In the genomic region with DNA sequence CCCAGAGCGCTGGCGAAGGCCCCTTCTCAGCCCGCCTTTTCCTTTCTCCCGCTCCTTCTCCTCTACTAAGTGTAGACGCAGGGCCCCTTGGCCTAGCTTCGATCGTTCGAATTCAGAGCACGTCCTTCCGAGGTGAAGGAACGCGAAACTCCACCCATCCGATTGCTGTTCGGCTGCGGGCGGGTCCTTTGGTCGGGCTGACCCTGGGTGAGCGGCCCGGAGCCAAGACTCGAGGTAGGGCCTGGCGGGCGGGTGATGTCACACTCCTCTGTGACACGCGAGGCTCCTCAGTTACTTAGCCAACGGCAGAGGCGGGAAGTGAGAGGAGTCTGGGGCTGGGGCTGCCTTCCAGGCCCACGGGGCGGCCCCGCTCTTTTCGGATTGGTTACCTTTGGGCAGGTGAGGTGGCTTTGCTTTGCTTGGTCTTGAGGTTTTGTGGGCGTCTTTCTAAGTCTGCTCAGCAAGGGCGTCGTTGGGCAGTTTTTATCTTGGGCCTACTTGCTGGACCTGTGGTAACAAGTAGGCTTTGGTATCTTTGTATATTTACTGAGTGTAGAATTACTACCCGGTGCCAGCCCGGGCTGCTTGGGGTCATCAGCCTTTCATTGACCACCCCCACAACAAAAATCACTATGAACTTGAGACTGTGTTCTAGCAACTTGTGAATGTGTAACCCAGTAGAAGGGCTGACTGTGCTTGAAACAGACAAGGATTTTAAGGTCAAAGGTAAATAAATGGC, we compare ENCODE assay signal across 8 cellular contexts. TPM values are rescaled to one million over a fixed set of nuclear protein-coding genes. Genes with fewer than 3 reads are reported as not detected.
DNase-seq lines count a peak whose midpoint lies in the region; ATAC-seq and TF ChIP-seq lines count a peak whose summit lies in the region.

No MANE protein-coding gene starts in this region.

- H3K27me3 Mint-ChIP-seq in MCF 10A (ENCODE audit: insufficient read depth, unreplicated experiment), result no peaks in the 10 kb centered on the region

- TSS peak; percentile 92 for BruUV-seq in MCF 10A (replicated peaks; lab: Mats Ljungman, UMichigan)

- H3K9me3 Mint-ChIP-seq in MCF 10A (ENCODE audit: unreplicated experiment), result no peaks in the 10 kb centered on the region

- intact Hi-C loops in MCF 10A (cut with micrococcal nuclease), result no loop called here

- DNase-seq in NCI-H146 (lab: John Stamatoyannopoulos, UW) (peak; percentile 84), MCF 10A (ENCODE audit: unreplicated experiment) (peak; percentile 87), iPS-NIHi7 (ENCODE audit: extremely low spot score) (peak; percentile 68), NCI-H187 (lab: John Stamatoyannopoulos, UW) (no peak)
- DNase-seq in stimulated activated CD4-positive, alpha-beta T cell treated with anti-CD3 and anti-CD28 coated beads, Interleukin-12 subunit alpha, Interleukin-12 subunit beta, amount 100 ng/mL, for 24 hours (ENCODE audit: low read depth in 2 of 2), result peak; percentile 68 to 81

- peaks cover 10% of the 10 kb centered on the region for H3K4me1 Mint-ChIP-seq in MCF 10A (ENCODE audit: insufficient read depth, unreplicated experiment)

- H3K36me3 Mint-ChIP-seq in MCF 10A (ENCODE audit: insufficient read depth, unreplicated experiment), result peaks cover 17% of the 10 kb centered on the region

- CTCF ChIA-PET in MCF 10A (lab: Yijun Ruan, JAX), result interaction anchor here (0.6 to 2.3 kb wide), 21 partner anchors 10 to 694 kb away, joined by 3 to 13 read pairs (median 4); no protein-coding TSS in a partner anchor

- TF ChIP-seq CTCF in VCaP (conservative IDR thresholded peaks at IDR 0.05), result no peak
- TF ChIP-seq CTCF in MCF 10A (IDR thresholded peaks at IDR 0.05; ENCODE audit: unreplicated experiment), result no peak

- H3K27ac Mint-ChIP-seq in MCF 10A (ENCODE audit: low read depth, unreplicated experiment), result peak overlapping the region; percentile 99

- H3K27ac ChIP-seq in VCaP, result peak overlapping the region; percentile 97

- peak; percentile 36 for TF ChIP-seq POLR2A in GM15510 (IDR thresholded peaks at IDR 0.05; ENCODE audit: borderline replicate concordance, extremely low read depth, insufficient read length)

- peak overlapping the region; percentile 88 for H3K4me3 Mint-ChIP-seq in MCF 10A (ENCODE audit: unreplicated experiment)

- peak; percentile 50 for ATAC-seq in HG02759 (IDR thresholded peaks at IDR 0.05; ENCODE audit: unreplicated experiment)

- POLR2A ChIA-PET in MCF 10A (lab: Yijun Ruan, JAX), result interaction anchor here (0.6 to 2.5 kb wide), 50 partner anchors 7 to 912 kb away, joined by 3 to 26 read pairs (median 5); partner anchors contain the start of genes BCDIN3D, COX14, FAM186B and NCKAP5L

RNA-seq across cellular contexts. Expression of gene TMBIM6, which starts 0.7 kb away (rescaled TPM):
- 517 and 606 TPM in 2 replicates for total RNA-seq in MCF 10A (2022)

RNA-seq across cellular contexts. Expression of gene FMNL3, which starts 34.8 kb away (rescaled TPM):
- 0.58 and 0.91 TPM in 2 replicates for total RNA-seq in MCF 10A (2022)

Comparison
In these comparisons a context has a peak if more than half of its experiments do, and no peak if none do; other contexts are left out.
1. DNase-seq: peak in NCI-H146 (single experiment), MCF 10A (single experiment), iPS-NIHi7 (single experiment) and stimulated activated CD4-positive, alpha-beta T cell treated with anti-CD3 and anti-CD28 coated beads, Interleukin-12 subunit alpha, Interleukin-12 subunit beta, amount 100 ng/mL, for 24 hours (2 of 2); none in NCI-H187 (0 of 2).